In the genomic region with DNA sequence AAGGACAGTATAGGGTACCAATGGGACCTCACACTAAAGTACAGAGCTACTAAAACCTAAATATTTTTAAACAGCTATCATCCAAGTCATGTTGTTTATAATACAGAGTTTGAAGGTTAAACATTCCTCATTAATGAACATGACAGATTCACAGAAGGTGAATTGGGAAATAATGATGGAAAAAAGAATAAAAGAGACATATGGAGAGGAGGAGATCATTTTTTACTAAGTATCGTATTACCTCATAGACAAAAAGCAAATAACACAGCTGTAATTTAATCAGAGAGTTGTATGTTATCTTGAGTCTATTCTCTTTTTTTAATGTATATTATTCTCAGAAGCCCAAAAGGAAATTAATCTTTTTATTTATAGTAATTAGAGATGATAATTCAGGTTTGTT, we compare ENCODE assay signal across 14 cellular contexts. TPM values are rescaled to one million over a fixed set of nuclear protein-coding genes. Genes with fewer than 3 reads are reported as not detected.
DNase-seq lines count a peak whose midpoint lies in the region; TF ChIP-seq lines count a peak whose summit lies in the region.
"Had no signal": no experiment of that assay in that cellular context is flagged by ENCODE, and none has a peak within 500 bp of the region (broad histone marks: within the 10 kb centered on the region; RNA-seq: fewer than 3 reads in every experiment).

No MANE protein-coding gene starts in this region.

- no peaks in the 10 kb centered on the region for H3K9me3 Mint-ChIP-seq in T-helper 2 cell treated with Interferon-gamma antibody and Interleukin-4, amounts not matched to agents 5 μg/mL and 100 μg/mL, for 36 hours
- H3K9me3 Mint-ChIP-seq in glutamatergic neuron (ENCODE audit: unreplicated experiment) = no peaks in the 10 kb centered on the region

- H3K27me3 Mint-ChIP-seq in T-helper 2 cell treated with Interferon-gamma antibody and Interleukin-4, amounts not matched to agents 5 μg/mL and 100 μg/mL, for 36 hours (ENCODE audit: low read depth) = no peaks in the 10 kb centered on the region
- H3K27me3 Mint-ChIP-seq in glutamatergic neuron (ENCODE audit: unreplicated experiment) = no peaks in the 10 kb centered on the region

- no peak for TF ChIP-seq CTCF in glutamatergic neuron (IDR thresholded peaks at IDR 0.05; ENCODE audit: partially characterized antibody, unreplicated experiment)

- H3K4me3 Mint-ChIP-seq in T-helper 2 cell treated with Interferon-gamma antibody and Interleukin-4, amounts not matched to agents 5 μg/mL and 100 μg/mL, for 36 hours = peak overlapping the region; percentile 34
- no peak overlapping the region for H3K4me3 Mint-ChIP-seq in glutamatergic neuron (ENCODE audit: unreplicated experiment)

- no peak overlapping the region for H3K27ac Mint-ChIP-seq in T-helper 2 cell treated with Interferon-gamma antibody and Interleukin-4, amounts not matched to agents 5 μg/mL and 100 μg/mL, for 36 hours
- peak overlapping the region; percentile 49 for H3K27ac Mint-ChIP-seq in glutamatergic neuron (ENCODE audit: unreplicated experiment)

- H3K4me1 Mint-ChIP-seq in T-helper 2 cell treated with Interferon-gamma antibody and Interleukin-4, amounts not matched to agents 5 μg/mL and 100 μg/mL, for 36 hours (ENCODE audit: low read depth) = peaks cover 30% of the 10 kb centered on the region
- peaks cover 16% of the 10 kb centered on the region for H3K4me1 Mint-ChIP-seq in glutamatergic neuron (ENCODE audit: low read depth, unreplicated experiment)

- no peak for DNase-seq in T-helper 2 cell treated with Interferon-gamma antibody and Interleukin-4, amounts not matched to agents 5 μg/mL and 100 μg/mL, for 36 hours (ENCODE audit: low spot score)
- DNase-seq in T-helper 2 cell (no peak), NCI-H1417 treated with DMSO at 0.1 percent for 48 hours (lab: John Stamatoyannopoulos, UW) (peak; percentile 33), NCI-H524 treated with DMSO at 0.1 percent for 48 hours (lab: John Stamatoyannopoulos, UW) (peak; percentile 56), glutamatergic neuron (no peak), mucosa of gallbladder (ENCODE audit: low spot score) (no peak), SKM-1 treated with dmso at 0.1 percent for 144 hours (lab: John Stamatoyannopoulos, UW; ENCODE audit: unreplicated experiment) (no peak), NCI-H1048 (lab: John Stamatoyannopoulos, UW) (no peak)
- DNase-seq: C1 segment of cervical spinal cord, NCI-H187 treated with DMSO at 0.1 percent for 48 hours, NCI-H526, PC-3, SW 1271, T1000 had no signal

- H3K36me3 Mint-ChIP-seq in T-helper 2 cell treated with Interferon-gamma antibody and Interleukin-4, amounts not matched to agents 5 μg/mL and 100 μg/mL, for 36 hours (ENCODE audit: low read depth) = peaks cover 65% of the 10 kb centered on the region
- no peaks in the 10 kb centered on the region for H3K36me3 Mint-ChIP-seq in glutamatergic neuron (ENCODE audit: unreplicated experiment)

RNA-seq across cellular contexts. Expression of a gene that starts 7.9 kb away (rescaled TPM):
- total RNA-seq in glutamatergic neuron (ENCODE audit: unreplicated experiment) (5.6 TPM), mucosa of gallbladder (2.3 TPM)

Comparison
In these comparisons a context has a peak if more than half of its experiments do, and no peak if none do; other contexts are left out.
1. DNase-seq: peak in NCI-H1417 treated with DMSO at 0.1 percent for 48 hours (single experiment) and NCI-H524 treated with DMSO at 0.1 percent for 48 hours (single experiment); none in T-helper 2 cell treated with Interferon-gamma antibody and Interleukin-4, amounts not matched to agents 5 μg/mL and 100 μg/mL, for 36 hours (single experiment), T-helper 2 cell (0 of 5), glutamatergic neuron (single experiment), mucosa of gallbladder (single experiment), SKM-1 treated with dmso at 0.1 percent for 144 hours (single experiment) and NCI-H1048 (single experiment).